In the genomic region with DNA sequence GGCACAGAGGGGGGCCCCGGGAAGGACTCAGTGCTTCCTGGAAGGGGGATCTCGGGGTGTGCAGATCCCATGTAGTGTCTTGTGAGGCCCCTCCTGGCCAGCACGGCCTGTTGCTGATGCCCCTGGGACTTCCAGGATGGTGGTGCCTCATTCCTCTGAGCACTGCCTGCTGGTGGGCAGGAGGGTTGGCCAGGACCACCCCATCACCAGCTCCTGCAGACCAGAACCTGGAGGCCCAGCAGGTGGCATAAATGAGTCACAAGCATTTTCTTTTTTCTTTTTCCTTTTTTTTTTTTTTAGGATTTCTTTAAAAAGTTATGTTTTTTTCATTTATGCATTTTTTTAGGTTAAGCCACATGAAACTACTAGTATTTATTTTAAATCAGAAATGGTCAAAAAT, we compare ENCODE assay signal across 11 cellular contexts. TPM values are rescaled to one million over a fixed set of nuclear protein-coding genes. Genes with fewer than 3 reads are reported as not detected.
DNase-seq lines count a peak whose midpoint lies in the region; ATAC-seq, FAIRE-seq and TF ChIP-seq lines count a peak whose summit lies in the region.
"Had no signal": no experiment of that assay in that cellular context is flagged by ENCODE, and none has a peak within 500 bp of the region (broad histone marks: within the 10 kb centered on the region; RNA-seq: fewer than 3 reads in every experiment).

No MANE protein-coding gene starts in this region.

- DNase-seq in heart left ventricle (no peak), left ventricle myocardium superior (no peak), Panc1 (ENCODE audit: low read depth, low spot score) (no peak), fibroblast of peridontal ligament (ENCODE audit: extremely low read depth) (peak; percentile 24), upper lobe of right lung (no peak), GM19239 (ENCODE audit: insufficient read length, low spot score) (no peak), germinal center (ENCODE audit: low spot score) (no peak), C1 segment of cervical spinal cord (lab: John Stamatoyannopoulos, UW) (no peak)
- DNase-seq: CD8-positive, alpha-beta memory T cell; naive B cell; stimulated activated naive CD4-positive, alpha-beta T cell had no signal

- BruUV-seq in Panc1 (replicated peaks; lab: Mats Ljungman, UMichigan) = TSS peak; percentile 64

- H3K27ac ChIP-seq in heart left ventricle (no peak overlapping the region), Panc1 (ENCODE audit: low read length) (no peak overlapping the region), upper lobe of right lung (no peak overlapping the region)

- no peak for FAIRE-seq in GM19239 (lab: Jason Lieb, UNC)

- H3K36me3 ChIP-seq in heart left ventricle (no peaks in the 10 kb centered on the region), Panc1 (ENCODE audit: control insufficient read depth, insufficient read depth, low read length) (no peaks in the 10 kb centered on the region), upper lobe of right lung (no peaks in the 10 kb centered on the region)

- no peak for TF ChIP-seq POLR2A in heart left ventricle (IDR thresholded peaks at IDR 0.05)

- POLR2A ChIA-PET in Panc1 (lab: Charles Lee) = interaction anchor here (0.7 kb wide), 1 partner anchor 439 kb away, joined by 5 read pairs; no protein-coding TSS in a partner anchor

- H3K27me3 ChIP-seq in heart left ventricle (peaks cover 3 to 42% (median 26%) of the 10 kb centered on the region in 9 donors), Panc1 (ENCODE audit: control insufficient read depth, insufficient read depth, low read length) (no peaks in the 10 kb centered on the region), upper lobe of right lung (peaks cover 26% of the 10 kb centered on the region)

- TF ChIP-seq CTCF in heart left ventricle (IDR thresholded peaks at IDR 0.05) (peak in 8 of 12 donors; percentile 9 to 61 (median 41)), Panc1 (IDR thresholded peaks at IDR 0.05) (no peak; the same call in none of the 2 replicates), upper lobe of right lung (IDR thresholded peaks at IDR 0.05) (peak; percentile 29)

- H3K9me3 ChIP-seq in heart left ventricle = no peaks in the 10 kb centered on the region
- H3K9me3 ChIP-seq in Panc1 (ENCODE audit: control insufficient read depth, insufficient read depth, low read depth, low read length) = no peaks in the 10 kb centered on the region
- no peaks in the 10 kb centered on the region for H3K9me3 ChIP-seq in upper lobe of right lung

- WGBS in heart left ventricle, 4 donors = 58 to 68% (median 60%) methylated on average over 2 to 3 of the region's 3 CpGs

- H3K4me3 ChIP-seq in heart left ventricle = no peak overlapping the region
- no peak overlapping the region for H3K4me3 ChIP-seq in Panc1 (ENCODE audit: low read depth in 2 of 2, low read length in 2 of 2)
- no peak overlapping the region for H3K4me3 ChIP-seq in upper lobe of right lung

- H3K4me1 ChIP-seq in heart left ventricle (peaks cover 0 to 10% (median 3%) of the 10 kb centered on the region in 12 donors), Panc1 (ENCODE audit: control insufficient read depth, insufficient read depth, low read length) (peaks cover 19% of the 10 kb centered on the region), upper lobe of right lung (no peaks in the 10 kb centered on the region)

- intact Hi-C loops in heart left ventricle (cut with DNase I) = loop anchor here in 6 of 10 donors (5.0 to 10.0 kb wide), 5 partner anchors 109 to 921 kb away; a partner anchor contains a TSS
- intact Hi-C loops in left ventricle myocardium superior (cut with micrococcal nuclease) = no loop called here
- intact Hi-C loops in Panc1 (cut with micrococcal nuclease; ENCODE audit: unreplicated experiment) = no loop called here
- intact Hi-C loops in upper lobe of right lung (cut with DNase I) = no loop called here

- CTCF ChIA-PET in Panc1 (lab: Charles Lee) = interaction anchor here (0.7 kb wide), 1 partner anchor 921 kb away, joined by 5 read pairs; no protein-coding TSS in a partner anchor

- in situ Hi-C loops in Panc1 (cut with HindIII; ENCODE audit: low pct_unique_long_range_greater_than_20kb, low sequenced_read_pairs) = no loop called here

- no peak for ATAC-seq in heart left ventricle
- ATAC-seq in left ventricle myocardium superior = no peak
- no peak for ATAC-seq in Panc1
- ATAC-seq in upper lobe of right lung = no peak

RNA-seq across cellular contexts. Expression of a gene that starts 8.0 kb away (rescaled TPM):
- 1 to 10 TPM in 6 of 9 donors, under 1 TPM in 3; 0.28 to 2.1 (median 1.2) TPM for total RNA-seq in heart left ventricle
- 1 to 10 TPM; 1.5 to 2.0 TPM for polyA plus RNA-seq in heart left ventricle
- 0.47 TPM for total RNA-seq in left ventricle myocardium superior
- total RNA-seq in Panc1 (2021; ENCODE audit: unreplicated experiment) = 30.0 TPM
- polyA plus RNA-seq in Panc1 (2012; ENCODE audit: insufficient read length) = 47.0 TPM
- 4.1 TPM for total RNA-seq in upper lobe of right lung
- polyA plus RNA-seq: CD8-positive, alpha-beta memory T cell had no signal

RNA-seq across cellular contexts. Expression of a gene that starts 58.2 kb away (rescaled TPM):
- 10 to 100 TPM; 21.9 to 56.0 (median 42.4) TPM for total RNA-seq in heart left ventricle
- polyA plus RNA-seq in heart left ventricle = 10 to 100 TPM; 23.0 to 24.7 TPM
- total RNA-seq in left ventricle myocardium superior = 64.0 TPM
- 72.1 TPM for total RNA-seq in Panc1 (2021; ENCODE audit: unreplicated experiment)
- 92.3 TPM for polyA plus RNA-seq in Panc1 (2012; ENCODE audit: insufficient read length)
- 32.4 TPM for total RNA-seq in upper lobe of right lung

Comparison
In these comparisons a context has a peak if more than half of its experiments do, and no peak if none do; other contexts are left out.
1. intact Hi-C loops: an anchor here in heart left ventricle (5.0 to 10.0 kb wide); none called in left ventricle myocardium superior, Panc1 and upper lobe of right lung.